1 cellular context compared by ENCODE assay signal in genomic region chr2:11543337-11544216, GRCh38.
TF ChIP-seq lines count a peak whose summit lies in the region.

No MANE protein-coding gene starts in this region.

TF ChIP-seq in SK-N-SH treated with all-trans-retinoic acid at 6 μM for 48 hours, 23 proteins besides CTCF, POLR2A, EP300 and RAD21 (continued from another document):
- TF ChIP-seq TOX (CRISPR knock-in tag; IDR thresholded peaks at IDR 0.05; ENCODE audit: borderline replicate concordance) (no peak), ZNF70 (CRISPR knock-in tag; IDR thresholded peaks at IDR 0.05) (no peak), OSR1 (CRISPR knock-in tag; IDR thresholded peaks at IDR 0.05) (no peak), POU6F1 (CRISPR knock-in tag; IDR thresholded peaks at IDR 0.05; ENCODE audit: borderline replicate concordance, low read depth) (no peak), ARNTL (CRISPR knock-in tag; IDR thresholded peaks at IDR 0.05; ENCODE audit: borderline replicate concordance, low read depth) (no peak), ZC3H10 (CRISPR knock-in tag; IDR thresholded peaks at IDR 0.05) (no peak), PATZ1 (CRISPR knock-in tag; IDR thresholded peaks at IDR 0.05; ENCODE audit: borderline replicate concordance) (no peak), ZFP30 (CRISPR knock-in tag; IDR thresholded peaks at IDR 0.05) (no peak), PPARA (CRISPR knock-in tag; IDR thresholded peaks at IDR 0.05; ENCODE audit: borderline replicate concordance) (no peak), ZNF565 (CRISPR knock-in tag; conservative IDR thresholded peaks at IDR 0.05; ENCODE audit: low read depth) (no peak), BACH2 (CRISPR knock-in tag; IDR thresholded peaks at IDR 0.05; ENCODE audit: borderline replicate concordance) (no peak), ESRRG (CRISPR knock-in tag; IDR thresholded peaks at IDR 0.05) (no peak)
- TF ChIP-seq, protein P1, sequence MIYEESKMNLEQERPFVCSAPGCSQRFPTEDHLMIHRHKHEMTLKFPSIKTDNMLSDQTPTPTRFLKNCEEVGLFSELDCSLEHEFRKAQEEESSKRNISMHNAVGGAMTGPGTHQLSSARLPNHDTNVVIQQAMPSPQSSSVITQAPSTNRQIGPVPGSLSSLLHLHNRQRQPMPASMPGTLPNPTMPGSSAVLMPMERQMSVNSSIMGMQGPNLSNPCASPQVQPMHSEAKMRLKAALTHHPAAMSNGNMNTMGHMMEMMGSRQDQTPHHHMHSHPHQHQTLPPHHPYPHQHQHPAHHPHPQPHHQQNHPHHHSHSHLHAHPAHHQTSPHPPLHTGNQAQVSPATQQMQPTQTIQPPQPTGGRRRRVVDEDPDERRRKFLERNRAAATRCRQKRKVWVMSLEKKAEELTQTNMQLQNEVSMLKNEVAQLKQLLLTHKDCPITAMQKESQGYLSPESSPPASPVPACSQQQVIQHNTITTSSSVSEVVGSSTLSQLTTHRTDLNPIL (CRISPR knock-in tag; IDR thresholded peaks at IDR 0.05; ENCODE audit: low read depth) = no peak
